Comparison of ENCODE assay signal across 10 cellular contexts in genomic region chr9:706073-706472, GRCh38.
DNase-seq lines count a peak whose midpoint lies in the region; ATAC-seq lines count a peak whose summit lies in the region.
"Had no signal": no experiment of that assay in that cellular context is flagged by ENCODE, and none has a peak within 500 bp of the region (broad histone marks: within the 10 kb centered on the region; RNA-seq: fewer than 3 reads in every experiment).

No MANE protein-coding gene starts in this region.

- POLR2A ChIA-PET in naive thymus-derived CD4-positive, alpha-beta T cell (lab: Charles Lee): no interaction called here

- no peaks in the 10 kb centered on the region for H3K27me3 ChIP-seq in right cardiac atrium (ENCODE audit: control insufficient read depth, insufficient read depth)
- no peaks in the 10 kb centered on the region for H3K27me3 ChIP-seq in naive thymus-derived CD4-positive, alpha-beta T cell (ENCODE audit: control insufficient read depth in 2 of 2, insufficient read depth in 2 of 2, low read length in 2 of 2)

- no peak for DNase-seq in right cardiac atrium
- no peak for DNase-seq in left ventricle myocardium superior
- no peak for DNase-seq in naive thymus-derived CD4-positive, alpha-beta T cell
- DNase-seq in medulla oblongata (ENCODE audit: extremely low spot score): no peak
- no peak for DNase-seq in epidermal melanocyte (ENCODE audit: insufficient read length, low spot score)
- no peak for DNase-seq in NCI-H510A (lab: John Stamatoyannopoulos, UW)
- DNase-seq in effector CD4-positive, alpha-beta T cell: no peak
- DNase-seq: COR-L47, NCI-H446 treated with DMSO at 0.1 percent for 48 hours had no signal

- peaks cover 7 to 17% (median 14%) of the 10 kb centered on the region in 7 donors for H3K4me1 Mint-ChIP-seq in naive thymus-derived CD4-positive, alpha-beta T cell

- no peak for ATAC-seq in right cardiac atrium
- ATAC-seq in left ventricle myocardium superior: no peak
- no peak for ATAC-seq in naive thymus-derived CD4-positive, alpha-beta T cell

- H3K36me3 Mint-ChIP-seq in naive thymus-derived CD4-positive, alpha-beta T cell: peaks cover 0 to 11% (median 5%) of the 10 kb centered on the region in 5 donors

- CTCF ChIA-PET in naive thymus-derived CD4-positive, alpha-beta T cell (lab: Charles Lee): no interaction called here

- peak overlapping the region in 2 of 9 donors; percentile 33 to 76 for H3K27ac Mint-ChIP-seq in naive thymus-derived CD4-positive, alpha-beta T cell

- H3K36me3 ChIP-seq in naive thymus-derived CD4-positive, alpha-beta T cell (ENCODE audit: control insufficient read depth in 2 of 3, insufficient read depth in 3 of 3, low read length in 3 of 3): peaks cover 0 to 4% (median 0%) of the 10 kb centered on the region in 3 experiments

- no peak overlapping the region for H3K27ac ChIP-seq in right cardiac atrium (ENCODE audit: low read length)
- H3K27ac ChIP-seq in cingulate gyrus (ENCODE audit: low read depth, low read length): peak overlapping the region; percentile 57
- no peak overlapping the region for H3K27ac ChIP-seq in naive thymus-derived CD4-positive, alpha-beta T cell (ENCODE audit: low read depth, low read length)

- H3K4me1 ChIP-seq in right cardiac atrium (ENCODE audit: control insufficient read depth, insufficient read depth, low read length): peaks cover 10% of the 10 kb centered on the region
- H3K4me1 ChIP-seq in naive thymus-derived CD4-positive, alpha-beta T cell (ENCODE audit: control insufficient read depth in 2 of 2, insufficient read depth in 2 of 2, low read length in 2 of 2): peaks cover 0 to 6% of the 10 kb centered on the region in 2 donors

- intact Hi-C loops in right cardiac atrium (cut with DNase I): no loop called here
- intact Hi-C loops in left ventricle myocardium superior (cut with micrococcal nuclease): no loop called here
- intact Hi-C loops in naive thymus-derived CD4-positive, alpha-beta T cell (cut with micrococcal nuclease): loop anchor here in 1 of 2 donors (5.0 kb wide), 1 partner anchor 46 kb away; no protein-coding TSS in a partner anchor

- peak overlapping the region; percentile 30 for H3K4me3 ChIP-seq in right cardiac atrium (ENCODE audit: low read length)
- H3K4me3 ChIP-seq in naive thymus-derived CD4-positive, alpha-beta T cell (ENCODE audit: low read length): peak overlapping the region; percentile 50

- H3K27me3 Mint-ChIP-seq in naive thymus-derived CD4-positive, alpha-beta T cell: peaks cover 0 to 36% (median 7%) of the 10 kb centered on the region in 5 donors

- H3K9me3 ChIP-seq in right cardiac atrium (ENCODE audit: control insufficient read depth, low read length): no peaks in the 10 kb centered on the region
- H3K9me3 ChIP-seq in naive thymus-derived CD4-positive, alpha-beta T cell (ENCODE audit: control insufficient read depth in 2 of 3, low read length in 3 of 3): no peaks in the 10 kb centered on the region

- WGBS in right cardiac atrium: 62% methylated on average over 2 of the region's 2 CpGs

- H3K4me3 Mint-ChIP-seq in naive thymus-derived CD4-positive, alpha-beta T cell: peak overlapping the region; percentile 73 to 95 (median 88)

- H3K9me3 Mint-ChIP-seq in naive thymus-derived CD4-positive, alpha-beta T cell: peaks cover 0 to 2% (median 0%) of the 10 kb centered on the region in 11 donors
